9 cellular contexts compared by ENCODE assay signal in the genomic region with DNA sequence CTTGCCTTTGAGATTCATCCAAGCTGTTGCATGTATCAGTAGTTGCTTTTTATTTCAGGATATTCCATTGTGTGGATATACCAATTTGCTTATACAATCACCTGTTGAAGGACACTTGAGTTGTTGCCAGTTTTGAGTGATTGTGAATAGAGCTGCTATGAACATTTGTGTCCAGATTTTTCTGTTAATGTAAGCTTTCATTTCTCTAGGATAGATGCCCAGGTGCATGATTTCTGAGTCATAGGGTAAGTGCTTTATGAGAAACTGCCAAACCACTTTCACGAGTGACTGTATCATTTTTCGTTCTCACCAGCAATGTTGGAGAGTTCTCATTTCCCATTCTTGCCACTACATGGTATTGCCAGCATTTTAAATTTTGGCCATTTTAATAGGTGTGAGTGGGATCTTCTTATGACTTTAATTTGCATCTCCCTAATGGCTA.
DNase-seq lines count a peak whose midpoint lies in the region; ATAC-seq and TF ChIP-seq lines count a peak whose summit lies in the region.
"Had no signal": no experiment of that assay in that cellular context is flagged by ENCODE, and none has a peak within 500 bp of the region (broad histone marks: within the 10 kb centered on the region; RNA-seq: fewer than 3 reads in every experiment).

No MANE protein-coding gene starts in this region.

- H3K4me1 ChIP-seq in mucosa of descending colon (ENCODE audit: low read depth) (no peaks in the 10 kb centered on the region), GM23338 (ENCODE audit: insufficient read depth) (peaks cover 4% of the 10 kb centered on the region), ascending aorta (peaks cover 0 to 3% of the 10 kb centered on the region in 2 donors)

- no peaks in the 10 kb centered on the region for H3K9me3 Mint-ChIP-seq in GM23338

- H3K36me3 ChIP-seq in mucosa of descending colon (ENCODE audit: low read depth) (no peaks in the 10 kb centered on the region), GM23338 (ENCODE audit: insufficient read depth) (no peaks in the 10 kb centered on the region), ascending aorta (no peaks in the 10 kb centered on the region)

- no peak overlapping the region for H3K4me3 ChIP-seq in mucosa of descending colon
- H3K4me3 ChIP-seq in GM23338: no peak overlapping the region
- H3K4me3 ChIP-seq in ascending aorta: peak overlapping the region in 1 of 2 donors; percentile 14

- peak; percentile 84 for ATAC-seq in HG02938 (IDR thresholded peaks at IDR 0.05; ENCODE audit: unreplicated experiment)
- ATAC-seq in mucosa of descending colon: peak; percentile 39
- no peak for ATAC-seq in GM23338

- H3K27me3 ChIP-seq in GM23338 (ENCODE audit: insufficient read depth) (no peaks in the 10 kb centered on the region), ascending aorta (no peaks in the 10 kb centered on the region)

- peaks cover 73% of the 10 kb centered on the region for H3K79me2 ChIP-seq in GM23338 (replicated peaks; ENCODE audit: insufficient read depth)

- no peaks in the 10 kb centered on the region for H3F3A ChIP-seq in GM23338 (replicated peaks; ENCODE audit: low read depth)

- no peaks in the 10 kb centered on the region for H3K9me3 ChIP-seq in mucosa of descending colon
- H3K9me3 ChIP-seq in ascending aorta: no peaks in the 10 kb centered on the region

- no peak overlapping the region for H3K4me3 Mint-ChIP-seq in GM23338

- H4K20me1 ChIP-seq in GM23338 (replicated peaks; ENCODE audit: insufficient read depth): no peaks in the 10 kb centered on the region

- H3K4me2 ChIP-seq in GM23338: no peak overlapping the region

- TF ChIP-seq CTCF in mucosa of descending colon (IDR thresholded peaks at IDR 0.05) (no peak), GM23338 (conservative IDR thresholded peaks at IDR 0.05; ENCODE audit: low read depth in 2 of 2) (no peak), ascending aorta (IDR thresholded peaks at IDR 0.05) (no peak)

- H3K36me3 Mint-ChIP-seq in GM23338 (ENCODE audit: low read depth): 0 out of 3 replicates have a peak, but pooled peaks cover 5% of the 10 kb centered on the region

- intact Hi-C loops in mucosa of descending colon (cut with DNase I, micrococcal nuclease): no loop called here
- intact Hi-C loops in cardiac septum (cut with DNase I): no loop called here
- intact Hi-C loops in ascending aorta (cut with DNase I): no loop called here

- H2AFZ ChIP-seq in GM23338: no peak overlapping the region

- peak; percentile 19 for DNase-seq in DMS 273 (lab: John Stamatoyannopoulos, UW; ENCODE audit: unreplicated experiment)
- no peak for DNase-seq in DMS 273 treated with DMSO at 0.1 percent for 48 hours (lab: John Stamatoyannopoulos, UW)
- peak; percentile 17 for DNase-seq in NCI-H226
- DNase-seq in mucosa of descending colon: no peak
- no peak for DNase-seq in GM23338 (ENCODE audit: low spot score)
- DNase-seq in cardiac septum (ENCODE audit: low spot score): no peak
- DNase-seq in ascending aorta (ENCODE audit: low spot score in 2 of 2): no peak

- no peak overlapping the region for H3K27ac Mint-ChIP-seq in GM23338

- H3K27ac ChIP-seq in GM23338 (ENCODE audit: low read depth): no peak overlapping the region
- no peak overlapping the region for H3K27ac ChIP-seq in ascending aorta
- H3K27ac ChIP-seq: 22Rv1 had no signal

- no peaks in the 10 kb centered on the region for H3K9me2 ChIP-seq in GM23338 (ENCODE audit: insufficient read depth)

- H3K27me3 Mint-ChIP-seq in GM23338 (ENCODE audit: insufficient read depth, low read depth, poor library complexity): peaks cover 7% of the 10 kb centered on the region

- H3K4me1 Mint-ChIP-seq in GM23338: peaks cover 13% of the 10 kb centered on the region

TF ChIP-seq in GM23338, 12 proteins besides CTCF, POLR2A, EP300 and RAD21 (continues in another document):
- TF ChIP-seq ZNF331 (CRISPR knock-in tag; IDR thresholded peaks at IDR 0.05; ENCODE audit: low read depth) (no peak), ZNF114 (CRISPR knock-in tag; IDR thresholded peaks at IDR 0.05) (no peak), STAT1 (IDR thresholded peaks at IDR 0.05; ENCODE audit: unreplicated experiment) (no peak), ETS1 (IDR thresholded peaks at IDR 0.05) (no peak), EZH2 (IDR thresholded peaks at IDR 0.05; ENCODE audit: low read depth, unreplicated experiment) (no peak), EZH2phosphoT487 (IDR thresholded peaks at IDR 0.05; ENCODE audit: unreplicated experiment) (no peak), REST (IDR thresholded peaks at IDR 0.05; ENCODE audit: unreplicated experiment) (no peak)

Comparison
In these comparisons a context has a peak if more than half of its experiments do, and no peak if none do; other contexts are left out.
1. DNase-seq: peak in DMS 273 (single experiment) and NCI-H226 (single experiment); none in DMS 273 treated with DMSO at 0.1 percent for 48 hours (single experiment), mucosa of descending colon (0 of 3), GM23338 (single experiment), cardiac septum (single experiment) and ascending aorta (0 of 2).